Comparison of ENCODE assay signal across 1 cellular context in genomic region chr10:89148061-89148460, GRCh38.
TF ChIP-seq lines count a peak whose summit lies in the region.

No MANE protein-coding gene starts in this region.

TF ChIP-seq in SK-N-SH, 30 proteins besides CTCF, POLR2A, EP300 and RAD21 (continued from another document):
- TF ChIP-seq USF2 (IDR thresholded peaks at IDR 0.05; ENCODE audit: borderline replicate concordance, low read depth, low read length) (no peak), MEF2A (IDR thresholded peaks at IDR 0.05; ENCODE audit: borderline replicate concordance, low read depth) (no peak), CHD2 (IDR thresholded peaks at IDR 0.05; ENCODE audit: low read length, partially characterized antibody) (no peak), NFIC (IDR thresholded peaks at IDR 0.05; ENCODE audit: borderline replicate concordance) (no peak), GATA2 (CRISPR knock-in tag; IDR thresholded peaks at IDR 0.05) (no peak), ELF1 (IDR thresholded peaks at IDR 0.05) (no peak), JUND (IDR thresholded peaks at IDR 0.05) (no peak), GABPA (IDR thresholded peaks at IDR 0.05; ENCODE audit: low read depth) (no peak), EZH2phosphoT487 (IDR thresholded peaks at IDR 0.05; ENCODE audit: borderline replicate concordance, low read depth) (no peak), FOXJ3 (CRISPR knock-in tag; IDR thresholded peaks at IDR 0.05) (no peak)
- TF ChIP-seq, protein P1, sequence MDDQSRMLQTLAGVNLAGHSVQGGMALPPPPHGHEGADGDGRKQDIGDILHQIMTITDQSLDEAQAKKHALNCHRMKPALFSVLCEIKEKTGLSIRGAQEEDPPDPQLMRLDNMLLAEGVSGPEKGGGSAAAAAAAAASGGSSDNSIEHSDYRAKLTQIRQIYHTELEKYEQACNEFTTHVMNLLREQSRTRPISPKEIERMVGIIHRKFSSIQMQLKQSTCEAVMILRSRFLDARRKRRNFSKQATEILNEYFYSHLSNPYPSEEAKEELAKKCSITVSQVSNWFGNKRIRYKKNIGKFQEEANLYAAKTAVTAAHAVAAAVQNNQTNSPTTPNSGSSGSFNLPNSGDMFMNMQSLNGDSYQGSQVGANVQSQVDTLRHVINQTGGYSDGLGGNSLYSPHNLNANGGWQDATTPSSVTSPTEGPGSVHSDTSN (IDR thresholded peaks at IDR 0.05), result no peak
- TF ChIP-seq, protein P2, sequence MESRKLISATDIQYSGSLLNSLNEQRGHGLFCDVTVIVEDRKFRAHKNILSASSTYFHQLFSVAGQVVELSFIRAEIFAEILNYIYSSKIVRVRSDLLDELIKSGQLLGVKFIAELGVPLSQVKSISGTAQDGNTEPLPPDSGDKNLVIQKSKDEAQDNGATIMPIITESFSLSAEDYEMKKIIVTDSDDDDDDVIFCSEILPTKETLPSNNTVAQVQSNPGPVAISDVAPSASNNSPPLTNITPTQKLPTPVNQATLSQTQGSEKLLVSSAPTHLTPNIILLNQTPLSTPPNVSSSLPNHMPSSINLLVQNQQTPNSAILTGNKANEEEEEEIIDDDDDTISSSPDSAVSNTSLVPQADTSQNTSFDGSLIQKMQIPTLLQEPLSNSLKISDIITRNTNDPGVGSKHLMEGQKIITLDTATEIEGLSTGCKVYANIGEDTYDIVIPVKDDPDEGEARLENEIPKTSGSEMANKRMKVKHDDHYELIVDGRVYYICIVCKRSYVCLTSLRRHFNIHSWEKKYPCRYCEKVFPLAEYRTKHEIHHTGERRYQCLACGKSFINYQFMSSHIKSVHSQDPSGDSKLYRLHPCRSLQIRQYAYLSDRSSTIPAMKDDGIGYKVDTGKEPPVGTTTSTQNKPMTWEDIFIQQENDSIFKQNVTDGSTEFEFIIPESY (IDR thresholded peaks at IDR 0.05; ENCODE audit: borderline replicate concordance, low read depth), result no peak
